ENCODE assay signal across 2 cellular contexts in the genomic region with DNA sequence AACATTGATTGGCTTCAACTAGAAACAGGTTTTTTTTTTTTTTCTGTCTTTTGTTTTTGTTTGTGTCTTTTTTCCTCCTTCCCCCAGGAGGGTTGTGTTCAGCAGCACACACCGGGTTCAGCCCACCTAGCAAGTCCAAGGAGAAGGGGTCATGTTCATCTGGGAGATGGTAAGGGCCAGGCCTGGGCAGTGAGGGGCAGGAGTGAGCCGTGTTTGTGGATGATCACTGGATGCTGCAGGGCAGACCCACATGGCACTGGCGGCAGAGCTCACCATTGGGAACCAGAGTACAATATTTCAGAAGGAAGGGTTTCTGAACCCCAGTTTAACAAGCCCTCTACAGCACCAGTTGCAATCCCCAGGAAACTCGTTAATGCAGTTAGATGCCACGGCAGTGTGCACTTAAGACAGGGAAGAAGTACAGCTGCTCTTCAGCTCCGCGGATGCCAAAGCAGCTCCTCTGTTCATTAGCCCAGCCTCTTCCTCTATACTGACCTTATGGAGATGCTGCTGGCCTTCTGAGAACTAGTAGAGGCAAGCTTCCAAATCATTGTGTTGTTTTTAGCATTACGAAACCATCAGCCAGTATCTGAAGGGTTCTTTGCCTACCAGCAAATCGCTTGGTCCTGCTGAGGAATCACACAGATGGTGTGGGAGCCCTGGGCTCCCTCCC.
TF ChIP-seq lines count a peak whose summit lies in the region.

No MANE protein-coding gene starts in this region.

TF ChIP-seq in GM23338, 12 proteins besides CTCF, POLR2A, EP300 and RAD21 (continued from another document):
- TF ChIP-seq ZNF462 (CRISPR knock-in tag; IDR thresholded peaks at IDR 0.05): no peak
- no peak for TF ChIP-seq POLR2AphosphoS5 (IDR thresholded peaks at IDR 0.05; ENCODE audit: low read depth)
- no peak for TF ChIP-seq REST (IDR thresholded peaks at IDR 0.05; ENCODE audit: unreplicated experiment)

TF ChIP-seq in WTC11, 78 proteins besides CTCF, POLR2A, EP300 and RAD21 (continued from another document):
- TF ChIP-seq SMAD3 (CRISPR knock-in tag; IDR thresholded peaks at IDR 0.05; ENCODE audit: borderline replicate concordance): no peak
- no peak for TF ChIP-seq MLX (CRISPR knock-in tag; IDR thresholded peaks at IDR 0.05)
- no peak for TF ChIP-seq NR3C1 (CRISPR knock-in tag; conservative IDR thresholded peaks at IDR 0.05; ENCODE audit: low read depth)
- TF ChIP-seq ZNF263 (CRISPR knock-in tag; IDR thresholded peaks at IDR 0.05; ENCODE audit: low read depth): no peak
- no peak for TF ChIP-seq PREB (CRISPR knock-in tag; IDR thresholded peaks at IDR 0.05; ENCODE audit: borderline replicate concordance)
- TF ChIP-seq CREM (CRISPR knock-in tag; IDR thresholded peaks at IDR 0.05): no peak
- TF ChIP-seq, protein P1, sequence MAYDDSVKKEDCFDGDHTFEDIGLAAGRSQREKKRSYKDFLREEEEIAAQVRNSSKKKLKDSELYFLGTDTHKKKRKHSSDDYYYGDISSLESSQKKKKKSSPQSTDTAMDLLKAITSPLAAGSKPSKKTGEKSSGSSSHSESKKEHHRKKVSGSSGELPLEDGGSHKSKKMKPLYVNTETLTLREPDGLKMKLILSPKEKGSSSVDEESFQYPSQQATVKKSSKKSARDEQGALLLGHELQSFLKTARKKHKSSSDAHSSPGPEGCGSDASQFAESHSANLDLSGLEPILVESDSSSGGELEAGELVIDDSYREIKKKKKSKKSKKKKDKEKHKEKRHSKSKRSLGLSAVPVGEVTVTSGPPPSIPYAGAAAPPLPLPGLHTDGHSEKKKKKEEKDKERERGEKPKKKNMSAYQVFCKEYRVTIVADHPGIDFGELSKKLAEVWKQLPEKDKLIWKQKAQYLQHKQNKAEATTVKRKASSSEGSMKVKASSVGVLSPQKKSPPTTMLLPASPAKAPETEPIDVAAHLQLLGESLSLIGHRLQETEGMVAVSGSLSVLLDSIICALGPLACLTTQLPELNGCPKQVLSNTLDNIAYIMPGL (CRISPR knock-in tag; IDR thresholded peaks at IDR 0.05): no peak
- no peak for TF ChIP-seq CBFB (CRISPR knock-in tag; IDR thresholded peaks at IDR 0.05; ENCODE audit: low read depth)
- TF ChIP-seq ERG (CRISPR knock-in tag; IDR thresholded peaks at IDR 0.05): no peak
